In genomic region chr20:62923669-62924566, GRCh38 we compare ENCODE assay signal across 8 cellular contexts. TPM values are rescaled to one million over a fixed set of nuclear protein-coding genes. Genes with fewer than 3 reads are reported as not detected.
DNase-seq lines count a peak whose midpoint lies in the region; ATAC-seq and TF ChIP-seq lines count a peak whose summit lies in the region.

No MANE protein-coding gene starts in this region.

- peak overlapping the region in 1 of 4 donors; percentile 100 for H3K4me3 ChIP-seq in adrenal gland
- H3K4me3 ChIP-seq in thymus (ENCODE audit: low read length): peak overlapping the region; percentile 96
- no peak overlapping the region for H3K4me3 ChIP-seq in aorta (ENCODE audit: low read length in 2 of 2)

- DNase-seq in activated CD8-positive, alpha-beta memory T cell treated with anti-CD3 and anti-CD28 coated beads, Interleukin-2, amount 10 ng/mL, durations not matched to agents 7 days and 5 days: no peak
- no peak for DNase-seq in activated CD8-positive, alpha-beta memory T cell treated with anti-CD3 and anti-CD28 coated beads, Interleukin-2, amount 50 U/mL, for 4 hours
- DNase-seq in adrenal gland (no peak), left colon (peak in 1 of 2 donors; percentile 4), omental fat pad (ENCODE audit: low spot score) (no peak), NCI-H2081 treated with DMSO at 0.1 percent for 48 hours (lab: John Stamatoyannopoulos, UW) (no peak), aorta (no peak)

- intact Hi-C loops in adrenal gland (cut with DNase I): no loop called here
- intact Hi-C loops in left colon (cut with DNase I, micrococcal nuclease): no loop called here
- intact Hi-C loops in aorta (cut with DNase I): no loop called here

- peaks cover 9% of the 10 kb centered on the region for H3K36me3 Mint-ChIP-seq in activated CD8-positive, alpha-beta memory T cell treated with anti-CD3 and anti-CD28 coated beads, Interleukin-2, amount 10 ng/mL, durations not matched to agents 7 days and 5 days

- H3K27me3 ChIP-seq in adrenal gland (no peaks in the 10 kb centered on the region), thymus (ENCODE audit: control insufficient read depth, insufficient read depth) (no peaks in the 10 kb centered on the region), aorta (ENCODE audit: control insufficient read depth in 1 of 2, insufficient read depth in 2 of 2, low read length in 1 of 2) (no peaks in the 10 kb centered on the region)

- H3K27ac Mint-ChIP-seq in activated CD8-positive, alpha-beta memory T cell treated with anti-CD3 and anti-CD28 coated beads, Interleukin-2, amount 10 ng/mL, durations not matched to agents 7 days and 5 days: peak overlapping the region; percentile 94

- WGBS in adrenal gland, 4 donors: 44 to 48% (median 45%) methylated on average over 8 of the region's 8 CpGs
- WGBS in thymus: 84% methylated on average over 8 of the region's 8 CpGs
- WGBS in aorta, 2 donors: 40 to 41% methylated on average over 8 of the region's 8 CpGs

- peak overlapping the region; percentile 88 for H3K4me3 Mint-ChIP-seq in activated CD8-positive, alpha-beta memory T cell treated with anti-CD3 and anti-CD28 coated beads, Interleukin-2, amount 10 ng/mL, durations not matched to agents 7 days and 5 days

- peak overlapping the region in 4 of 5 donors; percentile 96 to 100 (median 98) for H3K27ac ChIP-seq in adrenal gland
- peak overlapping the region; percentile 31 for H3K27ac ChIP-seq in thymus (ENCODE audit: low read depth)
- H3K27ac ChIP-seq in aorta (ENCODE audit: low read depth in 1 of 2, low read length in 2 of 2): peak overlapping the region in 1 of 2 donors; percentile 47

- H3K9me3 ChIP-seq in adrenal gland (replicated peaks in 1 of 3) (no peaks in the 10 kb centered on the region), thymus (ENCODE audit: control insufficient read depth) (no peaks in the 10 kb centered on the region), aorta (ENCODE audit: control insufficient read depth, low read length) (no peaks in the 10 kb centered on the region)

- no peak for TF ChIP-seq POLR2A in adrenal gland (IDR thresholded peaks at IDR 0.05)

- no peak for ATAC-seq in activated CD8-positive, alpha-beta memory T cell treated with anti-CD3 and anti-CD28 coated beads, Interleukin-2, amount 10 ng/mL, durations not matched to agents 7 days and 5 days
- ATAC-seq in left colon (peak; percentile 11), omental fat pad (ENCODE audit: low FRiP score) (no peak), aorta (ENCODE audit: low FRiP score) (no peak)

- H3K36me3 ChIP-seq in adrenal gland (replicated peaks in 1 of 2) (no peaks in the 10 kb centered on the region), thymus (ENCODE audit: control insufficient read depth, insufficient read depth) (no peaks in the 10 kb centered on the region), aorta (ENCODE audit: control insufficient read depth in 1 of 2, insufficient read depth in 2 of 2, low read length in 1 of 2) (no peaks in the 10 kb centered on the region)

- H3K4me1 Mint-ChIP-seq in activated CD8-positive, alpha-beta memory T cell treated with anti-CD3 and anti-CD28 coated beads, Interleukin-2, amount 10 ng/mL, durations not matched to agents 7 days and 5 days: peaks cover 72% of the 10 kb centered on the region

- H3K9me3 Mint-ChIP-seq in activated CD8-positive, alpha-beta memory T cell treated with anti-CD3 and anti-CD28 coated beads, Interleukin-2, amount 10 ng/mL, durations not matched to agents 7 days and 5 days (ENCODE audit: low read depth): no peaks in the 10 kb centered on the region

- H3K27me3 Mint-ChIP-seq in activated CD8-positive, alpha-beta memory T cell treated with anti-CD3 and anti-CD28 coated beads, Interleukin-2, amount 10 ng/mL, durations not matched to agents 7 days and 5 days: no peaks in the 10 kb centered on the region

- H3K4me1 ChIP-seq in adrenal gland (replicated peaks in 1 of 2) (peaks cover 52 to 86% of the 10 kb centered on the region in 2 donors), thymus (ENCODE audit: control insufficient read depth, insufficient read depth, low read length) (peaks cover 55% of the 10 kb centered on the region), aorta (ENCODE audit: control insufficient read depth in 1 of 2, insufficient read depth in 2 of 2, low read length in 2 of 2) (peaks cover 0 to 1% of the 10 kb centered on the region in 2 donors)

- CTCF ChIA-PET in activated CD8-positive, alpha-beta memory T cell treated with anti-CD3 and anti-CD28 coated beads, Interleukin-2, amount 10 ng/mL, durations not matched to agents 7 days and 5 days (lab: Charles Lee): interaction anchor here (1.5 to 18.3 kb wide), 4 partner anchors 13 to 86 kb away, joined by 4 to 268 read pairs (median 28); partner anchors contain the start of gene GID8

- TF ChIP-seq CTCF in adrenal gland (IDR thresholded peaks at IDR 0.05) (no peak), omental fat pad (IDR thresholded peaks at IDR 0.05) (no peak)

RNA-seq across cellular contexts. Expression of gene DIDO1, which starts 2.4 kb away (rescaled TPM):
- total RNA-seq in activated CD8-positive, alpha-beta memory T cell treated with anti-CD3 and anti-CD28 coated beads, Interleukin-2, amount 10 ng/mL, durations not matched to agents 7 days and 5 days: 10 to 100 TPM; 64.6 to 87.0 TPM
- total RNA-seq in adrenal gland: 10 to 100 TPM; 29.8 to 51.3 (median 46.5) TPM
- 10 to 100 TPM; 19.0 to 27.9 (median 23.6) TPM for polyA plus RNA-seq in adrenal gland
- total RNA-seq in left colon: 10 to 100 TPM; 50.5 to 55.3 TPM
- polyA plus RNA-seq in thymus: 33.2 TPM
- 10 to 100 TPM; 40.6 to 64.4 (median 54.1) TPM for total RNA-seq in omental fat pad
- total RNA-seq in aorta: 10 to 100 TPM; 45.8 to 64.2 TPM
- polyA plus RNA-seq in aorta: 10 to 100 TPM in 1 of 2 donors, 1 to 10 TPM in 1; 8.1 to 40.3 TPM

RNA-seq across cellular contexts. Expression of gene GID8, which starts 14.0 kb away (rescaled TPM):
- 10 to 100 TPM; 29.8 to 36.8 TPM for total RNA-seq in activated CD8-positive, alpha-beta memory T cell treated with anti-CD3 and anti-CD28 coated beads, Interleukin-2, amount 10 ng/mL, durations not matched to agents 7 days and 5 days
- total RNA-seq in adrenal gland: 10 to 100 TPM; 17.8 to 38.5 (median 25.3) TPM
- polyA plus RNA-seq in adrenal gland: 10 to 100 TPM in 2 of 3 donors, 1 to 10 TPM in 1; 9.4 to 16.8 (median 10.1) TPM
- total RNA-seq in left colon: 10 to 100 TPM; 30.7 to 37.7 TPM
- polyA plus RNA-seq in thymus: 24.0 TPM
- 10 to 100 TPM; 21.7 to 33.4 (median 25.5) TPM for total RNA-seq in omental fat pad
- total RNA-seq in aorta: 10 to 100 TPM; 22.0 to 23.7 TPM
- polyA plus RNA-seq in aorta: 10 to 100 TPM in 1 of 2 donors, 1 to 10 TPM in 1; 8.9 to 15.0 TPM

RNA-seq across cellular contexts. Expression of gene SLC17A9, which starts 28.6 kb away (rescaled TPM):
- total RNA-seq in activated CD8-positive, alpha-beta memory T cell treated with anti-CD3 and anti-CD28 coated beads, Interleukin-2, amount 10 ng/mL, durations not matched to agents 7 days and 5 days: 10 to 100 TPM; 26.1 to 34.1 TPM
- total RNA-seq in adrenal gland: 1 to 10 TPM in 7 of 8 donors, under 1 TPM in 1; 0.24 to 4.6 (median 2.9) TPM
- 10 to 100 TPM in 2 of 3 donors, 1 to 10 TPM in 1; 1.2 to 69.1 (median 11.9) TPM for polyA plus RNA-seq in adrenal gland
- 10 to 100 TPM; 17.7 to 28.1 TPM for total RNA-seq in left colon
- 10.0 TPM for polyA plus RNA-seq in thymus
- total RNA-seq in omental fat pad: 10 to 100 TPM in 1 of 4 donors, 1 to 10 TPM in 3; 1.6 to 10.7 (median 2.5) TPM
- total RNA-seq in aorta: 10 to 100 TPM; 17.8 to 18.5 TPM
- polyA plus RNA-seq in aorta: 10 to 100 TPM in 1 of 2 donors, 1 to 10 TPM in 1; 5.3 to 54.5 TPM
